Comparison of ENCODE assay signal across 26 cellular contexts in the genomic region with DNA sequence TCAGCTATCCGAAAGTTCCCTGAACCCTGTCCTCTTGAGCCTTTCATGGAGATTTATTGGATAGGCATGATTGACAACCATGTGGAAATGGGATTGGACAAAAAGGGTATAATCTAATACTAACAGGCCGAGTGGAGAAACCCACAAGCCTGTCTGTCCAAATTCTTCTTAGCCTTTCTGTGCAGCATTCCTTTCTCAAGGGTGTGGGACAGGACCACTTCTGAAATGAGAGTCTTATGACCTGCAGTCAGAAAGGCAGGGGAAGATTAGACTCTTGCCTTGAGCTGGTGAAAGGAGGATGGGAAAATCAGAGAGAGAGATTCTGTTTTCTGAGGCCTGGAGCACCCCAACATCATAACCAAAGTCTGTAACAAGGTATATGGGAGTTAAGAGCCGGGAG.
"Had no signal": no experiment of that assay in that cellular context is flagged by ENCODE, and none has a peak within 500 bp of the region (broad histone marks: within the 10 kb centered on the region; RNA-seq: fewer than 3 reads in every experiment).

No MANE protein-coding gene starts in this region.

- H3K9ac ChIP-seq: parathyroid adenoma had no signal

- ATAC-seq: esophagus mucosa, left cardiac atrium had no signal

- H3K9me3 Mint-ChIP-seq: activated CD4-positive, alpha-beta T cell treated with anti-CD3 and anti-CD28 coated beads, Interleukin-2, amount 10 ng/mL, durations not matched to agents 24 days and 14 days; activated CD8-positive, alpha-beta T cell treated with anti-CD3 and anti-CD28 coated beads for 36 hours; activated T-cell treated with anti-CD3 and anti-CD28 coated beads, Interleukin-2, amount 50 U/mL, for 4 hours; activated T-helper 17 cell treated with anti-CD3 and anti-CD28 coated beads, Interleukin-2, amount 50 U/mL, for 72 hours; memory B cell; naive thymus-derived CD8-positive, alpha-beta T cell; neural crest cell; stimulated activated naive B cell treated with anti-CD40 and anti-IgM and Interleukin-4, amounts not matched to agents 10 μg/mL and 1 μg/mL and 100 μg/mL, for 72 hours had no signal

- DNase-seq: activated CD4-positive, CD25-positive, alpha-beta regulatory T cell treated with anti-CD3 and anti-CD28 coated beads, Interleukin-2, amount 50 U/mL, for 72 hours; activated gamma-delta T cell treated with Interleukin-2 at 50 U/mL for 16 hours; activated naive CD4-positive, alpha-beta T cell treated with anti-CD3 and anti-CD28 coated beads, Interleukin-2, amount 50 U/mL, for 16 hours; activated T-cell treated with anti-CD3 and anti-CD28 coated beads, Interleukin-2, amount 50 U/mL, for 4 hours; amniotic stem cell; central memory CD4-positive, alpha-beta T cell; head of caudate nucleus; hippocampal formation; left cardiac atrium; midbrain; naive thymus-derived CD8-positive, alpha-beta T cell; nucleus accumbens; psoas muscle; stimulated activated naive B cell treated with anti-CD40 and anti-IgM and Interleukin-4, amounts not matched to agents 10 μg/mL and 1 μg/mL and 100 μg/mL, for 72 hours; stomach; thyroid gland; upper lobe of left lung had no signal

- H3K27ac ChIP-seq: breast epithelium, parathyroid adenoma, psoas muscle, right atrium auricular region, stomach, upper lobe of left lung had no signal

- H3K4me3 Mint-ChIP-seq: activated CD8-positive, alpha-beta T cell treated with anti-CD3 and anti-CD28 coated beads for 36 hours; activated T-cell treated with anti-CD3 and anti-CD28 coated beads, Interleukin-2, amount 50 U/mL, for 4 hours; memory B cell; neural crest cell; stimulated activated naive B cell treated with anti-CD40 and anti-IgM and Interleukin-4, amounts not matched to agents 10 μg/mL and 1 μg/mL and 100 μg/mL, for 72 hours had no signal

- H3K9me3 ChIP-seq: breast epithelium, psoas muscle, right atrium auricular region, stomach, thyroid gland, upper lobe of left lung had no signal

- H2AFZ ChIP-seq: parathyroid adenoma had no signal

- H3K4me3 ChIP-seq: breast epithelium, psoas muscle, right atrium auricular region, stomach, thyroid gland, upper lobe of left lung had no signal

- H3K4me1 ChIP-seq: breast epithelium had no signal

- H3K36me3 ChIP-seq: breast epithelium, right atrium auricular region, stomach, thyroid gland, upper lobe of left lung had no signal

- H3K27me3 ChIP-seq: breast epithelium, right atrium auricular region, stomach, thyroid gland, upper lobe of left lung had no signal

- H3K36me3 Mint-ChIP-seq: memory B cell; naive thymus-derived CD8-positive, alpha-beta T cell; stimulated activated naive B cell treated with anti-CD40 and anti-IgM and Interleukin-4, amounts not matched to agents 10 μg/mL and 1 μg/mL and 100 μg/mL, for 72 hours had no signal

- H3K27me3 Mint-ChIP-seq: activated CD8-positive, alpha-beta T cell treated with anti-CD3 and anti-CD28 coated beads for 36 hours; activated T-helper 17 cell treated with anti-CD3 and anti-CD28 coated beads, Interleukin-2, amount 50 U/mL, for 72 hours; memory B cell; naive thymus-derived CD8-positive, alpha-beta T cell; stimulated activated naive B cell treated with anti-CD40 and anti-IgM and Interleukin-4, amounts not matched to agents 10 μg/mL and 1 μg/mL and 100 μg/mL, for 72 hours had no signal

- H3K27ac Mint-ChIP-seq: activated CD4-positive, alpha-beta T cell treated with anti-CD3 and anti-CD28 coated beads, Interleukin-2, amount 10 ng/mL, durations not matched to agents 24 days and 14 days; activated T-helper 17 cell treated with anti-CD3 and anti-CD28 coated beads, Interleukin-2, amount 50 U/mL, for 72 hours; memory B cell; stimulated activated naive B cell treated with anti-CD40 and anti-IgM and Interleukin-4, amounts not matched to agents 10 μg/mL and 1 μg/mL and 100 μg/mL, for 72 hours had no signal
